ENCODE assay signal across 19 cellular contexts in genomic region chr7:50349399-50349798, GRCh38. TPM values are rescaled to one million over a fixed set of nuclear protein-coding genes. Genes with fewer than 3 reads are reported as not detected.
A peak's percentile ranks its signal among the peaks of the same experiment; 100 is the strongest.
DNase-seq lines count a peak whose midpoint lies in the region; ATAC-seq, FAIRE-seq and TF ChIP-seq lines count a peak whose summit lies in the region.
"Had no signal": no experiment of that assay in that cellular context is flagged by ENCODE, and none has a peak within 500 bp of the region (broad histone marks: within the 10 kb centered on the region; RNA-seq: fewer than 3 reads in every experiment).

No MANE protein-coding gene starts in this region.

- H3K36me3 Mint-ChIP-seq in stimulated activated naive CD8-positive, alpha-beta T cell treated with anti-CD3 and anti-CD28 coated beads, Interleukin-15, Interleukin-2, amounts not matched to agents 100 ng/mL and 50 ng/mL, for 24 hours (ENCODE audit: low read depth): peaks cover 84% of the 10 kb centered on the region
- H3K36me3 Mint-ChIP-seq in activated B cell treated with CpG ODN at 0.5 μM for 24 hours (ENCODE audit: low read depth) (peaks cover 80% of the 10 kb centered on the region), GM23338 (ENCODE audit: low read depth) (no peaks in the 10 kb centered on the region)
- H3K36me3 Mint-ChIP-seq in effector memory CD8-positive, alpha-beta T cell (ENCODE audit: insufficient read depth): peaks cover 83% of the 10 kb centered on the region
- H3K36me3 Mint-ChIP-seq: type B pancreatic cell had no signal

- peak overlapping the region; percentile 64 for H3K4me3 Mint-ChIP-seq in stimulated activated naive CD8-positive, alpha-beta T cell treated with anti-CD3 and anti-CD28 coated beads, Interleukin-15, Interleukin-2, amounts not matched to agents 100 ng/mL and 50 ng/mL, for 24 hours
- H3K4me3 Mint-ChIP-seq in activated B cell treated with CpG ODN at 0.5 μM for 24 hours (peak overlapping the region; percentile 32), GM23338 (no peak overlapping the region)
- H3K4me3 Mint-ChIP-seq in effector memory CD8-positive, alpha-beta T cell: peak overlapping the region; percentile 81 to 91
- H3K4me3 Mint-ChIP-seq: type B pancreatic cell had no signal

- DNase-seq in stimulated activated naive CD8-positive, alpha-beta T cell treated with anti-CD3 and anti-CD28 coated beads, Interleukin-15, Interleukin-2, amounts not matched to agents 100 U/mL and 50 U/mL, for 24 hours: no peak
- DNase-seq in activated B cell treated with CpG ODN at 0.5 μM for 24 hours (no peak), GM23338 (ENCODE audit: low spot score) (no peak), pancreas (no peak)
- DNase-seq in effector memory CD8-positive, alpha-beta T cell: no peak
- DNase-seq: body of pancreas; EL; heart left ventricle; KBM-7; NCI-H1048; NCI-H2081; stimulated activated naive CD4-positive, alpha-beta T cell treated with Interleukin-2 at 50 U/mL for 16 hours had no signal

- no peaks in the 10 kb centered on the region for H3F3A ChIP-seq in GM23338 (replicated peaks; ENCODE audit: low read depth)

- H3K27ac ChIP-seq in thymus (ENCODE audit: low read depth) (peak overlapping the region; percentile 83), GM23338 (ENCODE audit: low read depth) (no peak overlapping the region), pancreas (no peak overlapping the region)
- H3K27ac ChIP-seq: body of pancreas had no signal

- H3K27me3 ChIP-seq in thymus (ENCODE audit: control insufficient read depth, insufficient read depth) (no peaks in the 10 kb centered on the region), GM23338 (ENCODE audit: insufficient read depth) (no peaks in the 10 kb centered on the region), pancreas (no peaks in the 10 kb centered on the region)
- H3K27me3 ChIP-seq: body of pancreas had no signal

- H3K9me2 ChIP-seq in GM23338 (ENCODE audit: insufficient read depth): no peaks in the 10 kb centered on the region

- TF ChIP-seq CTCF in activated B cell treated with CpG ODN at 0.5 μM for 24 hours (IDR thresholded peaks at IDR 0.05) (no peak), GM23338 (conservative IDR thresholded peaks at IDR 0.05; ENCODE audit: low read depth in 2 of 2) (no peak), pancreas (IDR thresholded peaks at IDR 0.05) (no peak)

- peak overlapping the region; percentile 97 for H3K27ac Mint-ChIP-seq in stimulated activated naive CD8-positive, alpha-beta T cell treated with anti-CD3 and anti-CD28 coated beads, Interleukin-15, Interleukin-2, amounts not matched to agents 100 ng/mL and 50 ng/mL, for 24 hours
- H3K27ac Mint-ChIP-seq in activated B cell treated with CpG ODN at 0.5 μM for 24 hours: peak overlapping the region; percentile 88
- no peak overlapping the region for H3K27ac Mint-ChIP-seq in effector memory CD8-positive, alpha-beta T cell
- H3K27ac Mint-ChIP-seq in GM23338: no peak overlapping the region
- H3K27ac Mint-ChIP-seq: type B pancreatic cell had no signal

- CTCF ChIA-PET in activated B cell treated with CpG ODN at 0.5 μM for 24 hours (lab: Charles Lee): interaction anchor here (0.6 kb wide), 1 partner anchor 144 kb away, joined by 3 read pairs; no protein-coding TSS in a partner anchor

- peaks cover 54% of the 10 kb centered on the region for H3K36me3 ChIP-seq in thymus (ENCODE audit: control insufficient read depth, insufficient read depth)
- H3K36me3 ChIP-seq in GM23338 (ENCODE audit: insufficient read depth): no peaks in the 10 kb centered on the region
- no peaks in the 10 kb centered on the region for H3K36me3 ChIP-seq in pancreas

- H3K4me3 ChIP-seq in thymus (ENCODE audit: low read length) (no peak overlapping the region), GM23338 (no peak overlapping the region), pancreas (no peak overlapping the region)
- H3K4me3 ChIP-seq: body of pancreas, heart left ventricle had no signal

- H3K9me3 Mint-ChIP-seq in stimulated activated naive CD8-positive, alpha-beta T cell treated with anti-CD3 and anti-CD28 coated beads, Interleukin-15, Interleukin-2, amounts not matched to agents 100 ng/mL and 50 ng/mL, for 24 hours: no peaks in the 10 kb centered on the region
- H3K9me3 Mint-ChIP-seq in activated B cell treated with CpG ODN at 0.5 μM for 24 hours (no peaks in the 10 kb centered on the region), GM23338 (no peaks in the 10 kb centered on the region)
- H3K9me3 Mint-ChIP-seq in effector memory CD8-positive, alpha-beta T cell: no peaks in the 10 kb centered on the region
- H3K9me3 Mint-ChIP-seq: type B pancreatic cell had no signal

- POLR2A ChIA-PET in activated B cell treated with CpG ODN at 0.5 μM for 24 hours (lab: Charles Lee): interaction anchor here (1.0 to 10.1 kb wide), 11 partner anchors 8 to 143 kb away, joined by 3 to 182 read pairs (median 7); partner anchors contain the start of gene IKZF1

- FAIRE-seq in pancreas (lab: Jason Lieb, UNC): no peak
- FAIRE-seq: colon, endothelial cell of umbilical vein had no signal

- intact Hi-C loops in activated B cell treated with CpG ODN at 0.5 μM for 24 hours (cut with micrococcal nuclease) (no loop called here), pancreas (cut with DNase I) (no loop called here)

- 98% methylated on average over 6 of the region's 6 CpGs for WGBS in thymus
- 80 to 83% methylated on average over 6 of the region's 6 CpGs for WGBS in pancreas, 2 donors

- no peaks in the 10 kb centered on the region for H4K20me1 ChIP-seq in GM23338 (replicated peaks; ENCODE audit: insufficient read depth)

- H3K27me3 Mint-ChIP-seq in stimulated activated naive CD8-positive, alpha-beta T cell treated with anti-CD3 and anti-CD28 coated beads, Interleukin-15, Interleukin-2, amounts not matched to agents 100 ng/mL and 50 ng/mL, for 24 hours: no peaks in the 10 kb centered on the region
- H3K27me3 Mint-ChIP-seq in activated B cell treated with CpG ODN at 0.5 μM for 24 hours: no peaks in the 10 kb centered on the region
- H3K27me3 Mint-ChIP-seq in effector memory CD8-positive, alpha-beta T cell: no peaks in the 10 kb centered on the region
- peaks cover 2% of the 10 kb centered on the region for H3K27me3 Mint-ChIP-seq in GM23338 (ENCODE audit: insufficient read depth, low read depth, poor library complexity)

- no peak for ATAC-seq in stimulated activated naive CD8-positive, alpha-beta T cell treated with anti-CD3 and anti-CD28 coated beads, Interleukin-15, Interleukin-2, amounts not matched to agents 100 U/mL and 50 U/mL, for 24 hours
- ATAC-seq in activated B cell treated with CpG ODN at 0.5 μM for 24 hours (ENCODE audit: low read depth): no peak
- no peak for ATAC-seq in effector memory CD8-positive, alpha-beta T cell (replicated peaks)
- no peak for ATAC-seq in HG03045 (IDR thresholded peaks at IDR 0.05; ENCODE audit: unreplicated experiment)
- ATAC-seq in GM23338: no peak
- no peak for ATAC-seq in pancreas
- ATAC-seq: body of pancreas, heart left ventricle, right cardiac atrium had no signal

- H3K9me3 ChIP-seq in thymus (ENCODE audit: control insufficient read depth) (no peaks in the 10 kb centered on the region), pancreas (no peaks in the 10 kb centered on the region)
- H3K9me3 ChIP-seq: body of pancreas, heart left ventricle had no signal

- no peak overlapping the region for H3K4me2 ChIP-seq in GM23338

- peaks cover 61% of the 10 kb centered on the region for H3K4me1 ChIP-seq in thymus (ENCODE audit: control insufficient read depth, insufficient read depth, low read length)
- H3K4me1 ChIP-seq in GM23338 (ENCODE audit: insufficient read depth): no peaks in the 10 kb centered on the region
- no peaks in the 10 kb centered on the region for H3K4me1 ChIP-seq in pancreas
- H3K4me1 ChIP-seq: body of pancreas had no signal

- no peaks in the 10 kb centered on the region for H3K79me2 ChIP-seq in GM23338 (replicated peaks; ENCODE audit: insufficient read depth)

- H2AFZ ChIP-seq in GM23338: no peak overlapping the region

- H3K4me1 Mint-ChIP-seq in stimulated activated naive CD8-positive, alpha-beta T cell treated with anti-CD3 and anti-CD28 coated beads, Interleukin-15, Interleukin-2, amounts not matched to agents 100 ng/mL and 50 ng/mL, for 24 hours (ENCODE audit: low read depth): peaks cover 18% of the 10 kb centered on the region
- H3K4me1 Mint-ChIP-seq in activated B cell treated with CpG ODN at 0.5 μM for 24 hours (peaks cover 92% of the 10 kb centered on the region), GM23338 (peaks cover 2% of the 10 kb centered on the region; the same call in 1 of the 3 replicates)
- H3K4me1 Mint-ChIP-seq in effector memory CD8-positive, alpha-beta T cell (ENCODE audit: low read depth in 2 of 2): peaks cover 82 to 85% of the 10 kb centered on the region in 2 donors

TF ChIP-seq in GM23338, 12 proteins besides CTCF, POLR2A, EP300 and RAD21 (continues in another document):
- TF ChIP-seq STAT1 (IDR thresholded peaks at IDR 0.05; ENCODE audit: unreplicated experiment) (no peak), POLR2AphosphoS5 (IDR thresholded peaks at IDR 0.05; ENCODE audit: low read depth) (no peak), EZH2phosphoT487 (IDR thresholded peaks at IDR 0.05; ENCODE audit: unreplicated experiment) (no peak), EZH2 (IDR thresholded peaks at IDR 0.05; ENCODE audit: low read depth, unreplicated experiment) (no peak)
- TF ChIP-seq, protein P1, sequence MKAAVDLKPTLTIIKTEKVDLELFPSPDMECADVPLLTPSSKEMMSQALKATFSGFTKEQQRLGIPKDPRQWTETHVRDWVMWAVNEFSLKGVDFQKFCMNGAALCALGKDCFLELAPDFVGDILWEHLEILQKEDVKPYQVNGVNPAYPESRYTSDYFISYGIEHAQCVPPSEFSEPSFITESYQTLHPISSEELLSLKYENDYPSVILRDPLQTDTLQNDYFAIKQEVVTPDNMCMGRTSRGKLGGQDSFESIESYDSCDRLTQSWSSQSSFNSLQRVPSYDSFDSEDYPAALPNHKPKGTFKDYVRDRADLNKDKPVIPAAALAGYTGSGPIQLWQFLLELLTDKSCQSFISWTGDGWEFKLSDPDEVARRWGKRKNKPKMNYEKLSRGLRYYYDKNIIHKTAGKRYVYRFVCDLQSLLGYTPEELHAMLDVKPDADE (IDR thresholded peaks at IDR 0.05): no peak

RNA-seq across cellular contexts. Expression of gene IKZF1, which starts 44.9 kb away (rescaled TPM):
- total RNA-seq in activated B cell treated with CpG ODN at 0.5 μM for 24 hours (301 and 325 TPM in 2 replicates), pancreas (1 to 10 TPM in 5 of 6 donors, under 1 TPM in 1; 0.93 to 8.1 (median 2.6) TPM)
- polyA plus RNA-seq in thymus (99.0 TPM), GM23338 (2016; fragmentation: Nextera tagmentation; extraction: Ambion mirVana) (0.45 and 0.57 TPM in 2 replicates), pancreas (under 1 TPM; 0.70 to 0.87 TPM)
- 0.43 and 1.8 TPM in 2 replicates for total RNA-seq in GM23338 (2014; rRNA removed; shearing (Covaris generic))

Comparison
In these comparisons a context has a peak if more than half of its experiments do, and no peak if none do; other contexts are left out.
1. H3K27ac Mint-ChIP-seq: peak in stimulated activated naive CD8-positive, alpha-beta T cell treated with anti-CD3 and anti-CD28 coated beads, Interleukin-15, Interleukin-2, amounts not matched to agents 100 ng/mL and 50 ng/mL, for 24 hours (single experiment) and activated B cell treated with CpG ODN at 0.5 μM for 24 hours (single experiment); none in effector memory CD8-positive, alpha-beta T cell (0 of 2) and GM23338 (single experiment).
2. RNA of gene IKZF1, which starts 44.9 kb away (total RNA-seq): 301 to 325 TPM in activated B cell treated with CpG ODN at 0.5 μM for 24 hours; 0.93 to 8.1 TPM in pancreas and 0.43 to 1.8 TPM in GM23338; every median in the first group is over 10 times any median in the second.